Comparison of ENCODE assay signal across 25 cellular contexts in genomic region chr1:40652979-40653378, GRCh38.
"Had no signal": no experiment of that assay in that cellular context is flagged by ENCODE, and none has a peak within 500 bp of the region (broad histone marks: within the 10 kb centered on the region; RNA-seq: fewer than 3 reads in every experiment).

No MANE protein-coding gene starts in this region.

- H3K27ac Mint-ChIP-seq: activated CD4-positive, alpha-beta memory T cell treated with anti-CD3 and anti-CD28 coated beads, Interleukin-2, amount 10 ng/mL, durations not matched to agents 7 days and 5 days; activated CD4-positive, alpha-beta T cell treated with anti-CD3 and anti-CD28 coated beads, Interleukin-2, amount 10 ng/mL, durations not matched to agents 7 days and 5 days; activated naive CD4-positive, alpha-beta T cell treated with anti-CD3 and anti-CD28 coated beads, Interleukin-2, amount 10 ng/mL, durations not matched to agents 7 days and 5 days; activated naive CD8-positive, alpha-beta T cell treated with anti-CD3 and anti-CD28 coated beads, Interleukin-2, amount 10 ng/mL, durations not matched to agents 7 days and 5 days; activated T-cell treated with anti-CD3 and anti-CD28 coated beads, Interleukin-2, amount 50 U/mL, for 24 hours; effector memory CD8-positive, alpha-beta T cell; naive B cell; nephron progenitor cell; stimulated activated effector memory CD8-positive, alpha-beta T cell treated with anti-CD3 and anti-CD28 coated beads, Interleukin-12 subunit alpha, Interleukin-12 subunit beta, amount 100 ng/mL, for 72 hours; stimulated activated naive CD8-positive, alpha-beta T cell treated with anti-CD3 and anti-CD28 coated beads, Interleukin-15, Interleukin-2, amounts not matched to agents 100 ng/mL and 50 ng/mL, for 24 hours; type B pancreatic cell had no signal

- H3K27me3 ChIP-seq: esophagus squamous epithelium, pancreas, vagina had no signal

- ATAC-seq: effector memory CD8-positive, alpha-beta T cell; pancreas; stimulated activated effector memory CD8-positive, alpha-beta T cell treated with anti-CD3 and anti-CD28 coated beads, Interleukin-12 subunit alpha, Interleukin-12 subunit beta, amount 100 ng/mL, for 72 hours had no signal

- H3K4me1 ChIP-seq: pancreas, prostate gland had no signal

- H3K36me3 ChIP-seq: esophagus squamous epithelium, left ventricle myocardium inferior, pancreas, prostate gland, sigmoid colon, vagina had no signal

- H3K4me1 Mint-ChIP-seq: activated CD4-positive, alpha-beta memory T cell treated with anti-CD3 and anti-CD28 coated beads, Interleukin-2, amount 10 ng/mL, durations not matched to agents 7 days and 5 days; activated CD4-positive, alpha-beta T cell treated with anti-CD3 and anti-CD28 coated beads, Interleukin-2, amount 10 ng/mL, durations not matched to agents 7 days and 5 days; activated naive CD4-positive, alpha-beta T cell treated with anti-CD3 and anti-CD28 coated beads, Interleukin-2, amount 10 ng/mL, durations not matched to agents 7 days and 5 days had no signal

- H3K36me3 Mint-ChIP-seq: activated naive CD4-positive, alpha-beta T cell treated with anti-CD3 and anti-CD28 coated beads, Interleukin-2, amount 10 ng/mL, durations not matched to agents 7 days and 5 days; activated naive CD8-positive, alpha-beta T cell treated with anti-CD3 and anti-CD28 coated beads, Interleukin-2, amount 10 ng/mL, durations not matched to agents 7 days and 5 days; naive B cell; stimulated activated effector memory CD8-positive, alpha-beta T cell treated with anti-CD3 and anti-CD28 coated beads, Interleukin-12 subunit alpha, Interleukin-12 subunit beta, amount 100 ng/mL, for 72 hours; type B pancreatic cell had no signal

- H3K4me3 Mint-ChIP-seq: activated CD4-positive, alpha-beta memory T cell treated with anti-CD3 and anti-CD28 coated beads, Interleukin-2, amount 10 ng/mL, durations not matched to agents 7 days and 5 days; activated CD4-positive, alpha-beta T cell treated with anti-CD3 and anti-CD28 coated beads, Interleukin-2, amount 10 ng/mL, durations not matched to agents 7 days and 5 days; activated naive CD4-positive, alpha-beta T cell treated with anti-CD3 and anti-CD28 coated beads, Interleukin-2, amount 10 ng/mL, durations not matched to agents 7 days and 5 days; activated naive CD8-positive, alpha-beta T cell treated with anti-CD3 and anti-CD28 coated beads, Interleukin-2, amount 10 ng/mL, durations not matched to agents 7 days and 5 days; activated T-cell treated with anti-CD3 and anti-CD28 coated beads, Interleukin-2, amount 50 U/mL, for 24 hours; effector memory CD8-positive, alpha-beta T cell; naive B cell; nephron progenitor cell; stimulated activated effector memory CD8-positive, alpha-beta T cell treated with anti-CD3 and anti-CD28 coated beads, Interleukin-12 subunit alpha, Interleukin-12 subunit beta, amount 100 ng/mL, for 72 hours; stimulated activated naive CD8-positive, alpha-beta T cell treated with anti-CD3 and anti-CD28 coated beads, Interleukin-15, Interleukin-2, amounts not matched to agents 100 ng/mL and 50 ng/mL, for 24 hours; type B pancreatic cell had no signal

- H3K9me3 Mint-ChIP-seq: activated CD4-positive, alpha-beta memory T cell treated with anti-CD3 and anti-CD28 coated beads, Interleukin-2, amount 10 ng/mL, durations not matched to agents 7 days and 5 days; activated CD4-positive, alpha-beta T cell treated with anti-CD3 and anti-CD28 coated beads, Interleukin-2, amount 10 ng/mL, durations not matched to agents 7 days and 5 days; activated naive CD4-positive, alpha-beta T cell treated with anti-CD3 and anti-CD28 coated beads, Interleukin-2, amount 10 ng/mL, durations not matched to agents 7 days and 5 days; activated naive CD8-positive, alpha-beta T cell treated with anti-CD3 and anti-CD28 coated beads, Interleukin-2, amount 10 ng/mL, durations not matched to agents 7 days and 5 days; activated T-cell treated with anti-CD3 and anti-CD28 coated beads, Interleukin-2, amount 50 U/mL, for 24 hours; effector memory CD8-positive, alpha-beta T cell; naive B cell; nephron progenitor cell; stimulated activated effector memory CD8-positive, alpha-beta T cell treated with anti-CD3 and anti-CD28 coated beads, Interleukin-12 subunit alpha, Interleukin-12 subunit beta, amount 100 ng/mL, for 72 hours; stimulated activated naive CD8-positive, alpha-beta T cell treated with anti-CD3 and anti-CD28 coated beads, Interleukin-15, Interleukin-2, amounts not matched to agents 100 ng/mL and 50 ng/mL, for 24 hours; type B pancreatic cell had no signal

- DNase-seq: activated CD4-positive, alpha-beta memory T cell treated with anti-CD3 and anti-CD28 coated beads, Interleukin-2, amount 10 ng/mL, durations not matched to agents 7 days and 5 days; activated CD4-positive, alpha-beta T cell treated with anti-CD3 and anti-CD28 coated beads for 1 hour; activated CD4-positive, alpha-beta T cell treated with anti-CD3 and anti-CD28 coated beads, Interleukin-2, amount 10 ng/mL, durations not matched to agents 7 days and 5 days; activated CD8-positive, alpha-beta memory T cell treated with anti-CD3 and anti-CD28 coated beads, Interleukin-2, amount 50 U/mL, for 48 hours; activated gamma-delta T cell; activated naive CD4-positive, alpha-beta T cell treated with anti-CD3 and anti-CD28 coated beads, Interleukin-2, amount 10 ng/mL, durations not matched to agents 7 days and 5 days; activated naive CD8-positive, alpha-beta T cell treated with anti-CD3 and anti-CD28 coated beads, Interleukin-2, amount 10 ng/mL, durations not matched to agents 7 days and 5 days; activated T-cell treated with anti-CD3 and anti-CD28 coated beads, Interleukin-2, amount 50 U/mL, for 24 hours; amniotic stem cell; effector memory CD8-positive, alpha-beta T cell; esophagus squamous epithelium; left ventricle myocardium inferior; naive B cell; nephron progenitor cell; pancreas; sigmoid colon; small intestine; stimulated activated CD4-positive, alpha-beta T cell treated with anti-CD3 and anti-CD28 coated beads, Interleukin-4, amount 100 ng/mL, for 24 hours had no signal

- H3K27ac ChIP-seq: coronary artery, esophagus squamous epithelium, left ventricle myocardium inferior, pancreas, prostate gland, sigmoid colon, vagina had no signal

- H3K9me3 ChIP-seq: esophagus squamous epithelium, left ventricle myocardium inferior, pancreas, prostate gland, sigmoid colon, vagina had no signal

- H3K4me3 ChIP-seq: coronary artery, esophagus squamous epithelium, left ventricle myocardium inferior, lung, pancreas, prostate gland, sigmoid colon, vagina had no signal
